18 cellular contexts compared by ENCODE assay signal in genomic region chr2:236472711-236473495, GRCh38.
A peak's percentile ranks its signal among the peaks of the same experiment; 100 is the strongest.
DNase-seq lines count a peak whose midpoint lies in the region; ATAC-seq lines count a peak whose summit lies in the region.
"Had no signal": no experiment of that assay in that cellular context is flagged by ENCODE, and none has a peak within 500 bp of the region (broad histone marks: within the 10 kb centered on the region; RNA-seq: fewer than 3 reads in every experiment).

No MANE protein-coding gene starts in this region.

- no peaks in the 10 kb centered on the region for H3K4me1 ChIP-seq in neuronal stem cell (ENCODE audit: control insufficient read depth in 2 of 2, insufficient read depth in 1 of 2, low read depth in 1 of 2, low read length in 2 of 2)
- H3K4me1 ChIP-seq: BE2C had no signal

- H2BK120ac ChIP-seq in neuronal stem cell (ENCODE audit: low read depth, low read length), result no peak overlapping the region

- H3K27me3 ChIP-seq in neuronal stem cell (ENCODE audit: control insufficient read depth in 3 of 3, insufficient read depth in 3 of 3, low read depth in 1 of 3, low read length in 3 of 3), result no peaks in the 10 kb centered on the region

- no peak overlapping the region for H3K9ac ChIP-seq in neuronal stem cell (ENCODE audit: low read depth, low read length, poor library complexity)

- no peak overlapping the region for H3K14ac ChIP-seq in neuronal stem cell (ENCODE audit: low read length)

- in situ Hi-C loops in G401 (cut with HindIII; ENCODE audit: low sequenced_read_pairs), result no loop called here

- H3K18ac ChIP-seq in neuronal stem cell (ENCODE audit: low read length), result no peak overlapping the region

- H3K4me2 ChIP-seq in neuronal stem cell (ENCODE audit: insufficient read depth, low read length, poor library complexity, severe bottlenecking), result no peak overlapping the region

- H2BK15ac ChIP-seq in neuronal stem cell (ENCODE audit: low read length), result no peak overlapping the region

- H4K91ac ChIP-seq in neuronal stem cell (ENCODE audit: low read depth, low read length, poor library complexity), result no peak overlapping the region

- WGBS in neuronal stem cell (ENCODE audit: extremely low coverage in 2 of 2, insufficient read length in 2 of 2, insufficient replicate concordance in 1 of 2), 2 donors, result no CpG with 5 or more reads among the region's 9 CpGs

- ATAC-seq in HG03108 (IDR thresholded peaks at IDR 0.05; ENCODE audit: unreplicated experiment) (no peak), left lobe of liver (no peak)

- H3K4ac ChIP-seq in neuronal stem cell (ENCODE audit: low read length), result no peak overlapping the region

- H3K79me1 ChIP-seq in neuronal stem cell (ENCODE audit: low read depth, low read length), result no peaks in the 10 kb centered on the region

- no peaks in the 10 kb centered on the region for H3K36me3 ChIP-seq in neuronal stem cell (replicated peaks in 1 of 2; ENCODE audit: control insufficient read depth in 2 of 2, insufficient read depth in 2 of 2, low read length in 2 of 2)
- H3K36me3 ChIP-seq: BE2C had no signal

- H2BK5ac ChIP-seq in neuronal stem cell (ENCODE audit: low read length), result no peak overlapping the region

- H3K23ac ChIP-seq in neuronal stem cell (ENCODE audit: low read depth, low read length, poor library complexity), result no peak overlapping the region

- H3K4me3 ChIP-seq in neuronal stem cell (ENCODE audit: low read length in 2 of 2), result no peak overlapping the region

- H3K9me3 ChIP-seq in neuronal stem cell (replicated peaks in 1 of 2; ENCODE audit: control insufficient read depth in 2 of 2, insufficient read depth in 1 of 2, low read depth in 1 of 2, low read length in 2 of 2), result no peaks in the 10 kb centered on the region
- H3K9me3 ChIP-seq: BE2C had no signal

- DNase-seq in G401 (ENCODE audit: low spot score) (peak; percentile 19), globus pallidus (ENCODE audit: low spot score) (peak; percentile 49), neuronal stem cell (ENCODE audit: low spot score) (no peak), NCI-H2196 treated with DMSO at 0.1 percent for 48 hours (lab: John Stamatoyannopoulos, UW; ENCODE audit: unreplicated experiment) (no peak), T-helper 9 cell (no peak), left lobe of liver (ENCODE audit: low spot score) (no peak)
- DNase-seq: 8988T; BE2C; CD4-positive, CD25-positive, alpha-beta regulatory T cell; CD8-positive, alpha-beta memory T cell; COR-L47; DMS 273 treated with DMSO at 0.1 percent for 48 hours; DMS53; GDM1; GOT3; H9 had no signal

- peak overlapping the region; percentile 15 for H2AFZ ChIP-seq in neuronal stem cell (ENCODE audit: low read length)

- no peak overlapping the region for H4K8ac ChIP-seq in neuronal stem cell (ENCODE audit: low read depth, low read length)

- no peak overlapping the region for H2BK12ac ChIP-seq in neuronal stem cell (ENCODE audit: low read length)

- H2AK5ac ChIP-seq in neuronal stem cell (ENCODE audit: low read depth, low read length), result no peak overlapping the region

- H3K27ac ChIP-seq in angular gyrus (ENCODE audit: low read depth, low read length), result peak overlapping the region; percentile 13
- H3K27ac ChIP-seq in neuronal stem cell (replicated peaks; ENCODE audit: low read length), result no peak overlapping the region

Comparison
In these comparisons a context has a peak if more than half of its experiments do, and no peak if none do; other contexts are left out.
1. DNase-seq: peak in G401 (single experiment) and globus pallidus (single experiment); none in neuronal stem cell (single experiment), NCI-H2196 treated with DMSO at 0.1 percent for 48 hours (single experiment), T-helper 9 cell (single experiment) and left lobe of liver (single experiment).